20 cellular contexts compared by ENCODE assay signal in genomic region chr22:27574651-27575050, GRCh38.
DNase-seq lines count a peak whose midpoint lies in the region; ATAC-seq and TF ChIP-seq lines count a peak whose summit lies in the region.
"Had no signal": no experiment of that assay in that cellular context is flagged by ENCODE, and none has a peak within 500 bp of the region (broad histone marks: within the 10 kb centered on the region; RNA-seq: fewer than 3 reads in every experiment).

No MANE protein-coding gene starts in this region.

- no peaks in the 10 kb centered on the region for H3K4me1 ChIP-seq in hepatocyte (ENCODE audit: insufficient read depth)

- WGBS in hepatocyte (ENCODE audit: low lambda C conversion rate, missing lambda C conversion rate): 94% methylated on average over 9 of the region's 9 CpGs

- no peaks in the 10 kb centered on the region for H3K79me2 ChIP-seq in hepatocyte

- CTCF ChIA-PET in activated naive CD4-positive, alpha-beta T cell treated with anti-CD3 and anti-CD28 coated beads, Interleukin-2, amount 10 ng/mL, durations not matched to agents 7 days and 5 days (lab: Charles Lee): no interaction called here

- no peak overlapping the region for H3K4me3 Mint-ChIP-seq in activated naive CD4-positive, alpha-beta T cell treated with anti-CD3 and anti-CD28 coated beads, Interleukin-2, amount 50 U/mL, for 24 hours
- no peak overlapping the region for H3K4me3 Mint-ChIP-seq in activated naive CD4-positive, alpha-beta T cell treated with anti-CD3 and anti-CD28 coated beads, Interleukin-2, amount 10 ng/mL, durations not matched to agents 7 days and 5 days
- H3K4me3 Mint-ChIP-seq in chondrocyte (ENCODE audit: unreplicated experiment) (no peak overlapping the region), nephron (no peak overlapping the region), type B pancreatic cell (no peak overlapping the region)
- H3K4me3 Mint-ChIP-seq: CD14-positive monocyte; CD4-positive, alpha-beta memory T cell; HFFc6 had no signal

- H3K4me1 Mint-ChIP-seq in activated naive CD4-positive, alpha-beta T cell treated with anti-CD3 and anti-CD28 coated beads, Interleukin-2, amount 50 U/mL, for 24 hours: no peaks in the 10 kb centered on the region
- no peaks in the 10 kb centered on the region for H3K4me1 Mint-ChIP-seq in activated naive CD4-positive, alpha-beta T cell treated with anti-CD3 and anti-CD28 coated beads, Interleukin-2, amount 10 ng/mL, durations not matched to agents 7 days and 5 days
- H3K4me1 Mint-ChIP-seq in chondrocyte (ENCODE audit: low read depth): peaks cover 68% of the 10 kb centered on the region
- peaks cover 76% of the 10 kb centered on the region for H3K4me1 Mint-ChIP-seq in nephron
- H3K4me1 Mint-ChIP-seq in type B pancreatic cell (ENCODE audit: unreplicated experiment): peaks cover 54% of the 10 kb centered on the region
- H3K4me1 Mint-ChIP-seq: CD4-positive, alpha-beta memory T cell had no signal

- no peaks in the 10 kb centered on the region for H3K36me3 ChIP-seq in hepatocyte (replicated peaks; ENCODE audit: insufficient read depth, low read depth)
- H3K36me3 ChIP-seq: BLaER1 had no signal

- no peak overlapping the region for H3K27ac ChIP-seq in hepatocyte
- H3K27ac ChIP-seq: 22Rv1, BLaER1, GM23248, HL-60 had no signal

- no peak overlapping the region for H2AFZ ChIP-seq in hepatocyte
- H2AFZ ChIP-seq: GM23248 had no signal

- H4K20me1 ChIP-seq in hepatocyte (ENCODE audit: insufficient read depth, poor library complexity, severe bottlenecking): no peaks in the 10 kb centered on the region
- H4K20me1 ChIP-seq: BLaER1 had no signal

- H3K4me2 ChIP-seq in hepatocyte: no peak overlapping the region
- H3K4me2 ChIP-seq: BLaER1 had no signal

- no peaks in the 10 kb centered on the region for H3K9me2 ChIP-seq in hepatocyte (replicated peaks; ENCODE audit: insufficient read depth)

- no peaks in the 10 kb centered on the region for H3K27me3 ChIP-seq in hepatocyte
- H3K27me3 ChIP-seq: BLaER1 had no signal

- no peak overlapping the region for H3K4me3 ChIP-seq in hepatocyte
- H3K4me3 ChIP-seq: BLaER1, GM12878, GM23248 had no signal

- no peaks in the 10 kb centered on the region for H3K36me3 Mint-ChIP-seq in activated naive CD4-positive, alpha-beta T cell treated with anti-CD3 and anti-CD28 coated beads, Interleukin-2, amount 50 U/mL, for 24 hours
- no peaks in the 10 kb centered on the region for H3K36me3 Mint-ChIP-seq in activated naive CD4-positive, alpha-beta T cell treated with anti-CD3 and anti-CD28 coated beads, Interleukin-2, amount 10 ng/mL, durations not matched to agents 7 days and 5 days
- H3K36me3 Mint-ChIP-seq in chondrocyte (ENCODE audit: low read depth): peaks cover 4% of the 10 kb centered on the region
- no peaks in the 10 kb centered on the region for H3K36me3 Mint-ChIP-seq in nephron (ENCODE audit: low read depth)
- H3K36me3 Mint-ChIP-seq in type B pancreatic cell: no peaks in the 10 kb centered on the region
- H3K36me3 Mint-ChIP-seq: CD4-positive, alpha-beta memory T cell had no signal

- no peak for DNase-seq in activated naive CD4-positive, alpha-beta T cell treated with anti-CD3 and anti-CD28 coated beads, Interleukin-2, amount 10 ng/mL, durations not matched to agents 7 days and 5 days
- no peak for DNase-seq in chondrocyte (ENCODE audit: low spot score)
- no peak for DNase-seq in type B pancreatic cell (ENCODE audit: extremely low spot score, unreplicated experiment)
- DNase-seq in hepatocyte (ENCODE audit: low spot score): no peak
- DNase-seq: CD4-positive, alpha-beta memory T cell; DMS79 treated with DMSO at 0.1 percent for 48 hours; GF-D8; HCEC 1CT; HFFc6; KBM-7 had no signal

- TF ChIP-seq CTCF in chondrocyte (IDR thresholded peaks at IDR 0.05): no peak
- TF ChIP-seq CTCF in nephron (IDR thresholded peaks at IDR 0.05; ENCODE audit: unreplicated experiment in 3 of 3): no peak
- no peak for TF ChIP-seq CTCF in type B pancreatic cell (conservative IDR thresholded peaks at IDR 0.05)
- TF ChIP-seq CTCF in hepatocyte (IDR thresholded peaks at IDR 0.05; ENCODE audit: poor library complexity): no peak

- ATAC-seq in HG03159 (IDR thresholded peaks at IDR 0.05; ENCODE audit: unreplicated experiment): no peak
- no peak for ATAC-seq in HG02852 (IDR thresholded peaks at IDR 0.05; ENCODE audit: unreplicated experiment)
- ATAC-seq: GM12878 had no signal

- H3K9me3 Mint-ChIP-seq in activated naive CD4-positive, alpha-beta T cell treated with anti-CD3 and anti-CD28 coated beads, Interleukin-2, amount 50 U/mL, for 24 hours: no peaks in the 10 kb centered on the region
- H3K9me3 Mint-ChIP-seq in activated naive CD4-positive, alpha-beta T cell treated with anti-CD3 and anti-CD28 coated beads, Interleukin-2, amount 10 ng/mL, durations not matched to agents 7 days and 5 days: peaks cover 3% of the 10 kb centered on the region
- peaks cover 5% of the 10 kb centered on the region for H3K9me3 Mint-ChIP-seq in chondrocyte (ENCODE audit: low read depth)
- no peaks in the 10 kb centered on the region for H3K9me3 Mint-ChIP-seq in nephron
- H3K9me3 Mint-ChIP-seq in type B pancreatic cell: peaks cover 5% of the 10 kb centered on the region

- peak overlapping the region; percentile 20 for H3K27ac Mint-ChIP-seq in activated naive CD4-positive, alpha-beta T cell treated with anti-CD3 and anti-CD28 coated beads, Interleukin-2, amount 50 U/mL, for 24 hours
- no peak overlapping the region for H3K27ac Mint-ChIP-seq in activated naive CD4-positive, alpha-beta T cell treated with anti-CD3 and anti-CD28 coated beads, Interleukin-2, amount 10 ng/mL, durations not matched to agents 7 days and 5 days
- peak overlapping the region; percentile 68 for H3K27ac Mint-ChIP-seq in chondrocyte (ENCODE audit: unreplicated experiment)
- H3K27ac Mint-ChIP-seq in nephron: peak overlapping the region in 2 of 3 experiments; percentile 46 to 69
- peak overlapping the region; percentile 13 for H3K27ac Mint-ChIP-seq in type B pancreatic cell
- H3K27ac Mint-ChIP-seq: CD14-positive monocyte; CD4-positive, alpha-beta memory T cell; HFFc6 had no signal

- H3K27me3 Mint-ChIP-seq in activated naive CD4-positive, alpha-beta T cell treated with anti-CD3 and anti-CD28 coated beads, Interleukin-2, amount 50 U/mL, for 24 hours: peaks cover 17% of the 10 kb centered on the region
- H3K27me3 Mint-ChIP-seq in activated naive CD4-positive, alpha-beta T cell treated with anti-CD3 and anti-CD28 coated beads, Interleukin-2, amount 10 ng/mL, durations not matched to agents 7 days and 5 days: peaks cover 5% of the 10 kb centered on the region
- H3K27me3 Mint-ChIP-seq in chondrocyte (ENCODE audit: low read depth) (no peaks in the 10 kb centered on the region), nephron (ENCODE audit: low read depth) (peaks cover 39% of the 10 kb centered on the region), type B pancreatic cell (peaks cover 32% of the 10 kb centered on the region)

- no peaks in the 10 kb centered on the region for H3K9me3 ChIP-seq in hepatocyte (ENCODE audit: low read depth)
- H3K9me3 ChIP-seq: BLaER1 had no signal
